Comparison of ENCODE assay signal across 2 cellular contexts in genomic region chr11:25515576-25515975, GRCh38.
TF ChIP-seq lines count a peak whose summit lies in the region.

No MANE protein-coding gene starts in this region.

TF ChIP-seq in WTC11, 78 proteins besides CTCF, POLR2A, EP300 and RAD21 (continued from another document):
- TF ChIP-seq, protein P1, sequence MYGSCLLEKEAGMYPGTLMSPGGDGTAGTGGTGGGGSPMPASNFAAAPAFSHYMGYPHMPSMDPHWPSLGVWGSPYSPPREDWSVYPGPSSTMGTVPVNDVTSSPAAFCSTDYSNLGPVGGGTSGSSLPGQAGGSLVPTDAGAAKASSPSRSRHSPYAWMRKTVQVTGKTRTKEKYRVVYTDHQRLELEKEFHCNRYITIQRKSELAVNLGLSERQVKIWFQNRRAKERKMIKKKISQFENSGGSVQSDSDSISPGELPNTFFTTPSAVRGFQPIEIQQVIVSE (CRISPR knock-in tag; IDR thresholded peaks at IDR 0.05; ENCODE audit: borderline replicate concordance): no peak
- TF ChIP-seq ZNF263 (CRISPR knock-in tag; IDR thresholded peaks at IDR 0.05; ENCODE audit: low read depth): no peak
- no peak for TF ChIP-seq ZMAT4 (CRISPR knock-in tag; IDR thresholded peaks at IDR 0.05)
- no peak for TF ChIP-seq PRDM15 (CRISPR knock-in tag; IDR thresholded peaks at IDR 0.05)
- TF ChIP-seq JAZF1 (CRISPR knock-in tag; IDR thresholded peaks at IDR 0.05): no peak
- TF ChIP-seq, protein P2, sequence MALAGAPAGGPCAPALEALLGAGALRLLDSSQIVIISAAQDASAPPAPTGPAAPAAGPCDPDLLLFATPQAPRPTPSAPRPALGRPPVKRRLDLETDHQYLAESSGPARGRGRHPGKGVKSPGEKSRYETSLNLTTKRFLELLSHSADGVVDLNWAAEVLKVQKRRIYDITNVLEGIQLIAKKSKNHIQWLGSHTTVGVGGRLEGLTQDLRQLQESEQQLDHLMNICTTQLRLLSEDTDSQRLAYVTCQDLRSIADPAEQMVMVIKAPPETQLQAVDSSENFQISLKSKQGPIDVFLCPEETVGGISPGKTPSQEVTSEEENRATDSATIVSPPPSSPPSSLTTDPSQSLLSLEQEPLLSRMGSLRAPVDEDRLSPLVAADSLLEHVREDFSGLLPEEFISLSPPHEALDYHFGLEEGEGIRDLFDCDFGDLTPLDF (CRISPR knock-in tag; IDR thresholded peaks at IDR 0.05): no peak
- no peak for TF ChIP-seq ZNF232 (CRISPR knock-in tag; IDR thresholded peaks at IDR 0.05)

TF ChIP-seq in SK-N-SH treated with all-trans-retinoic acid at 6 μM for 48 hours, 23 proteins besides CTCF, POLR2A, EP300 and RAD21 (continued from another document):
- no peak for TF ChIP-seq PATZ1 (CRISPR knock-in tag; IDR thresholded peaks at IDR 0.05; ENCODE audit: borderline replicate concordance)
- no peak for TF ChIP-seq TOX (CRISPR knock-in tag; IDR thresholded peaks at IDR 0.05; ENCODE audit: borderline replicate concordance)
- TF ChIP-seq, protein P3, sequence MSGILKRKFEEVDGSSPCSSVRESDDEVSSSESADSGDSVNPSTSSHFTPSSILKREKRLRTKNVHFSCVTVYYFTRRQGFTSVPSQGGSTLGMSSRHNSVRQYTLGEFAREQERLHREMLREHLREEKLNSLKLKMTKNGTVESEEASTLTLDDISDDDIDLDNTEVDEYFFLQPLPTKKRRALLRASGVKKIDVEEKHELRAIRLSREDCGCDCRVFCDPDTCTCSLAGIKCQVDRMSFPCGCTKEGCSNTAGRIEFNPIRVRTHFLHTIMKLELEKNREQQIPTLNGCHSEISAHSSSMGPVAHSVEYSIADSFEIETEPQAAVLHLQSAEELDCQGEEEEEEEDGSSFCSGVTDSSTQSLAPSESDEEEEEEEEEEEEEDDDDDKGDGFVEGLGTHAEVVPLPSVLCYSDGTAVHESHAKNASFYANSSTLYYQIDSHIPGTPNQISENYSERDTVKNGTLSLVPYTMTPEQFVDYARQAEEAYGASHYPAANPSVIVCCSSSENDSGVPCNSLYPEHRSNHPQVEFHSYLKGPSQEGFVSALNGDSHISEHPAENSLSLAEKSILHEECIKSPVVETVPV (CRISPR knock-in tag; IDR thresholded peaks at IDR 0.05): no peak
- no peak for TF ChIP-seq ZNF8 (CRISPR knock-in tag; IDR thresholded peaks at IDR 0.05)
- no peak for TF ChIP-seq BACH2 (CRISPR knock-in tag; IDR thresholded peaks at IDR 0.05; ENCODE audit: borderline replicate concordance)
- no peak for TF ChIP-seq ESRRG (CRISPR knock-in tag; IDR thresholded peaks at IDR 0.05)
- TF ChIP-seq TCF4 (CRISPR knock-in tag; IDR thresholded peaks at IDR 0.05; ENCODE audit: borderline replicate concordance): no peak
- no peak for TF ChIP-seq ZNF565 (CRISPR knock-in tag; conservative IDR thresholded peaks at IDR 0.05; ENCODE audit: low read depth)
- TF ChIP-seq RARB (CRISPR knock-in tag; IDR thresholded peaks at IDR 0.05): no peak
- no peak for TF ChIP-seq PPARA (CRISPR knock-in tag; IDR thresholded peaks at IDR 0.05; ENCODE audit: borderline replicate concordance)
TF ChIP-seq in SK-N-SH treated with all-trans-retinoic acid at 6 μM for 48 hours: peak in this region for 0.
